14 cellular contexts compared by ENCODE assay signal in the genomic region with DNA sequence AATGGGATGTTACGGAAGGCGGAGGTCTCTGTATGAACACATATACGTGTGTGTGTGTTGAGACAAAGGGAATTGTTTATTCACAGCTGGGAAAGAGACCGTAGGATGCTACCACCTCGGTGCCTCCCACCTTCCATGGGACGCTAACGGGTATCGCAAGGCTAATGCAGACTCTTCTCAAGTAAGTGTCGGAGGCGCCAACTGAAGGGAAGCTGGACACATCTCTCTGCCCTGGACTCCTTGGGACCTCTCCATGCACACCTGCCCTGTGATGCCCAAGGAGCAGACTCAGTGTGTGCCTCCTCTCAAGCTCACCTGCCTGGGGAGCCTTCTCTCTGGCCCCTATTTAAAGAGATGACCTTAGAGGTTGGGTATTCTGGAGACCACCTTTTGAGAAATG.
DNase-seq lines count a peak whose midpoint lies in the region; ATAC-seq and TF ChIP-seq lines count a peak whose summit lies in the region.
"Had no signal": no experiment of that assay in that cellular context is flagged by ENCODE, and none has a peak within 500 bp of the region (broad histone marks: within the 10 kb centered on the region; RNA-seq: fewer than 3 reads in every experiment).

No MANE protein-coding gene starts in this region.

- ATAC-seq in HG03442 (IDR thresholded peaks at IDR 0.05; ENCODE audit: unreplicated experiment) (no peak), HG02642 (IDR thresholded peaks at IDR 0.05; ENCODE audit: poor library complexity, unreplicated experiment) (no peak), GM21717 (IDR thresholded peaks at IDR 0.05; ENCODE audit: unreplicated experiment) (no peak)

- CTCF ChIA-PET in activated CD4-positive, alpha-beta memory T cell treated with anti-CD3 and anti-CD28 coated beads, Interleukin-2, amount 10 ng/mL, durations not matched to agents 7 days and 5 days (lab: Charles Lee) = no interaction called here
- CTCF ChIA-PET in activated CD4-positive, alpha-beta memory T cell treated with anti-CD3 and anti-CD28 coated beads for 36 hours (lab: Charles Lee) = no interaction called here

- POLR2A ChIA-PET in activated CD4-positive, alpha-beta memory T cell treated with anti-CD3 and anti-CD28 coated beads, Interleukin-2, amount 10 ng/mL, durations not matched to agents 7 days and 5 days (lab: Charles Lee) = no interaction called here
- POLR2A ChIA-PET in activated CD4-positive, alpha-beta memory T cell treated with anti-CD3 and anti-CD28 coated beads for 36 hours (lab: Charles Lee) = no interaction called here

- no peak for DNase-seq in activated CD4-positive, alpha-beta memory T cell treated with anti-CD3 and anti-CD28 coated beads, Interleukin-2, amount 10 ng/mL, durations not matched to agents 7 days and 5 days
- no peak for DNase-seq in activated CD4-positive, alpha-beta memory T cell treated with anti-CD3 and anti-CD28 coated beads for 36 hours
- peak; percentile 26 for DNase-seq in SW480 (ENCODE audit: low spot score)
- DNase-seq in glutamatergic neuron = no peak
- peak; percentile 34 for DNase-seq in posterior vena cava (ENCODE audit: low spot score)
- DNase-seq: amniotic stem cell, EL, left colon, NCI-H1092, NCI-H82 had no signal

- peaks cover 4% of the 10 kb centered on the region for H3K36me3 Mint-ChIP-seq in activated CD4-positive, alpha-beta memory T cell treated with anti-CD3 and anti-CD28 coated beads, Interleukin-2, amount 10 ng/mL, durations not matched to agents 7 days and 5 days (ENCODE audit: low read depth)
- no peaks in the 10 kb centered on the region for H3K36me3 Mint-ChIP-seq in activated CD4-positive, alpha-beta memory T cell treated with anti-CD3 and anti-CD28 coated beads for 36 hours
- peaks cover 4% of the 10 kb centered on the region for H3K36me3 Mint-ChIP-seq in glutamatergic neuron (ENCODE audit: unreplicated experiment)

- peaks cover 4% of the 10 kb centered on the region for H3K27me3 Mint-ChIP-seq in activated CD4-positive, alpha-beta memory T cell treated with anti-CD3 and anti-CD28 coated beads, Interleukin-2, amount 10 ng/mL, durations not matched to agents 7 days and 5 days
- H3K27me3 Mint-ChIP-seq in activated CD4-positive, alpha-beta memory T cell treated with anti-CD3 and anti-CD28 coated beads for 36 hours = no peaks in the 10 kb centered on the region
- H3K27me3 Mint-ChIP-seq in glutamatergic neuron (ENCODE audit: unreplicated experiment) = peaks cover 4% of the 10 kb centered on the region

- TF ChIP-seq CTCF in glutamatergic neuron (IDR thresholded peaks at IDR 0.05; ENCODE audit: partially characterized antibody, unreplicated experiment) = no peak

- peaks cover 38% of the 10 kb centered on the region for H3K4me1 Mint-ChIP-seq in activated CD4-positive, alpha-beta memory T cell treated with anti-CD3 and anti-CD28 coated beads, Interleukin-2, amount 10 ng/mL, durations not matched to agents 7 days and 5 days
- H3K4me1 Mint-ChIP-seq in activated CD4-positive, alpha-beta memory T cell treated with anti-CD3 and anti-CD28 coated beads for 36 hours (ENCODE audit: low read depth) = peaks cover 31% of the 10 kb centered on the region
- H3K4me1 Mint-ChIP-seq in glutamatergic neuron (ENCODE audit: low read depth, unreplicated experiment) = peaks cover 13% of the 10 kb centered on the region

- intact Hi-C loops in activated CD4-positive, alpha-beta memory T cell treated with anti-CD3 and anti-CD28 coated beads for 36 hours (cut with micrococcal nuclease) = loop anchor here (2.0 kb wide), 3 partner anchors 45 to 77 kb away; no protein-coding TSS in a partner anchor
- intact Hi-C loops in posterior vena cava (cut with DNase I) = loop anchor here in 1 of 2 donors (2.0 kb wide), 1 partner anchor 15 kb away; no protein-coding TSS in a partner anchor

- peaks cover 4% of the 10 kb centered on the region for H3K9me3 Mint-ChIP-seq in activated CD4-positive, alpha-beta memory T cell treated with anti-CD3 and anti-CD28 coated beads, Interleukin-2, amount 10 ng/mL, durations not matched to agents 7 days and 5 days
- no peaks in the 10 kb centered on the region for H3K9me3 Mint-ChIP-seq in activated CD4-positive, alpha-beta memory T cell treated with anti-CD3 and anti-CD28 coated beads for 36 hours
- peaks cover 5% of the 10 kb centered on the region for H3K9me3 Mint-ChIP-seq in glutamatergic neuron (ENCODE audit: unreplicated experiment)

- H3K27ac Mint-ChIP-seq in activated CD4-positive, alpha-beta memory T cell treated with anti-CD3 and anti-CD28 coated beads, Interleukin-2, amount 10 ng/mL, durations not matched to agents 7 days and 5 days = no peak overlapping the region
- H3K27ac Mint-ChIP-seq in activated CD4-positive, alpha-beta memory T cell treated with anti-CD3 and anti-CD28 coated beads for 36 hours = no peak overlapping the region
- H3K27ac Mint-ChIP-seq in glutamatergic neuron (ENCODE audit: unreplicated experiment) = peak overlapping the region; percentile 17
- H3K27ac Mint-ChIP-seq: progenitor cell of endocrine pancreas had no signal

- H3K4me3 Mint-ChIP-seq in activated CD4-positive, alpha-beta memory T cell treated with anti-CD3 and anti-CD28 coated beads, Interleukin-2, amount 10 ng/mL, durations not matched to agents 7 days and 5 days = peak overlapping the region; percentile 93
- no peak overlapping the region for H3K4me3 Mint-ChIP-seq in activated CD4-positive, alpha-beta memory T cell treated with anti-CD3 and anti-CD28 coated beads for 36 hours
- no peak overlapping the region for H3K4me3 Mint-ChIP-seq in glutamatergic neuron (ENCODE audit: unreplicated experiment)

Comparison
In these comparisons a context has a peak if more than half of its experiments do, and no peak if none do; other contexts are left out.
1. DNase-seq: peak in SW480 (single experiment) and posterior vena cava (single experiment); none in activated CD4-positive, alpha-beta memory T cell treated with anti-CD3 and anti-CD28 coated beads, Interleukin-2, amount 10 ng/mL, durations not matched to agents 7 days and 5 days (single experiment), activated CD4-positive, alpha-beta memory T cell treated with anti-CD3 and anti-CD28 coated beads for 36 hours (single experiment) and glutamatergic neuron (single experiment).